In the genomic region with DNA sequence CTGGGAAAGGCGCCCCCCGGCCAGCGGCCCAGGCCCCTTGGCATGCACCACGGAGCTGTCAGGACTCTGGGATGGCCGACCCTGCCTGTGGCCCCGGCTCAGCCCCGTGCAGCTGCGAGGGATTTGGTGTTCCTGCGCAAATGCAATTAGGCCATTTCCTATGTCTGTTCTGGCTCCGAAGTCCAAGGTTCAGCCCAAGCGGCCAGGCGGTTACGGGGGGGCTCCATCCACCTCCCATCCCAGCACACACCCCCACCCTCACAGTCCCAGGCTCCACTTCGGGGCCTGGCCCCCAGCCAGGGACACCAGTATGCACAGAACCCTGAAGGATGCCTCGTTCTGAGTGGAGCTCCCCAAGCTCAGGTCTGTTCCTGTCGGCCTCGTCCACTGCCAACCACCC, we compare ENCODE assay signal across 7 cellular contexts.
DNase-seq lines count a peak whose midpoint lies in the region; ATAC-seq, FAIRE-seq and TF ChIP-seq lines count a peak whose summit lies in the region.
"Not testable (repeated sequence)": the region's sequence is repeated elsewhere in the genome, so short reads cannot be mapped to it uniquely, and the experiment has no call there.

No MANE protein-coding gene starts in this region.

- TF ChIP-seq POLR2A in HepG2 (IDR thresholded peaks at IDR 0.05; ENCODE audit: insufficient read depth in 1 of 2, low read depth in 2 of 2, low read length in 2 of 2) = not testable (repeated sequence)

- not testable (repeated sequence) for TF ChIP-seq EP300 in HepG2 (IDR thresholded peaks at IDR 0.05; ENCODE audit: low read depth in 2 of 2, low read length in 2 of 2); HepG2 (CRISPR knock-in tag; IDR thresholded peaks at IDR 0.05; ENCODE audit: borderline replicate concordance)

- in situ Hi-C loops in HepG2 (cut with HindIII; ENCODE audit: extremely low pct_ligation_motif_present, low pct_unique_long_range_greater_than_20kb) = not testable (repeated sequence)

- no CpG with 5 or more reads among the region's 17 CpGs for WGBS in HepG2 (ENCODE audit: low lambda C conversion rate)

- ATAC-seq in HepG2 = not testable (repeated sequence)

- not testable (repeated sequence) for H3K36me3 ChIP-seq in HepG2 (replicated peaks in 1 of 2; ENCODE audit: control insufficient read depth in 1 of 2, insufficient read depth in 2 of 2, low read length in 2 of 2)

- not testable (repeated sequence) for H3K27ac ChIP-seq in HepG2 (ENCODE audit: extremely low read length, insufficient read depth, low read length)

- H3K79me2 ChIP-seq in HepG2 (ENCODE audit: insufficient read depth, low read length) = not testable (repeated sequence)

- H2AFZ ChIP-seq in HepG2 (ENCODE audit: low read length) = not testable (repeated sequence)

- not testable (repeated sequence) for FAIRE-seq in HepG2 (lab: Jason Lieb, UNC)

- TF ChIP-seq RAD21 in HepG2 (CRISPR knock-in tag; IDR thresholded peaks at IDR 0.05) = not testable (repeated sequence)

- H3K4me2 ChIP-seq in HepG2 (ENCODE audit: low read depth, low read length) = not testable (repeated sequence)

- not testable (repeated sequence) for H4K20me1 ChIP-seq in HepG2 (ENCODE audit: insufficient read depth, low read length)

- not testable (repeated sequence) for H3K9ac ChIP-seq in HepG2 (ENCODE audit: insufficient read depth, low read depth, low read length)

- TF ChIP-seq CTCF in fibroblast of mammary gland (conservative IDR thresholded peaks at IDR 0.05; ENCODE audit: control insufficient read depth, insufficient read depth, low read depth, low read length); HepG2 (CRISPR knock-in tag; IDR thresholded peaks at IDR 0.05): not testable (repeated sequence)

- H3K27me3 ChIP-seq in HepG2 (ENCODE audit: control insufficient read depth in 1 of 2, insufficient read depth in 2 of 2, low read length in 2 of 2) = not testable (repeated sequence)

- CTCF ChIA-PET in HepG2 (lab: Yijun Ruan, JAX; ENCODE audit: low intra/inter-chr PET ratio, low total read pairs) = not testable (repeated sequence)

- DNase-seq in Daoy (ENCODE audit: low read depth) (peak; percentile 34), LHCN-M2 (ENCODE audit: low read depth) (peak; percentile 47), brain pericyte (ENCODE audit: low read depth, low spot score) (peak; percentile 54), fibroblast of mammary gland (ENCODE audit: low read depth) (peak; percentile 73), cardiac septum (ENCODE audit: low spot score) (peak; percentile 71), HepG2 (ENCODE audit: low spot score) (peak; percentile 59), skeletal muscle cell (ENCODE audit: low read depth) (peak; percentile 48)

- not testable (repeated sequence) for H3K4me3 ChIP-seq in fibroblast of mammary gland (ENCODE audit: control insufficient read depth, low read depth, low read length); HepG2 (replicated peaks in 1 of 3; ENCODE audit: insufficient read depth in 1 of 3, low read depth in 2 of 3, low read length in 3 of 3); skeletal muscle cell (ENCODE audit: low read depth, low read length)

- not testable (repeated sequence) for BruUV-seq in HepG2 (replicated peaks; lab: Mats Ljungman, UMichigan)

- intact Hi-C loops in cardiac septum (cut with DNase I); HepG2 (cut with micrococcal nuclease; ENCODE audit: unreplicated experiment): not testable (repeated sequence)

- H3K4me1 ChIP-seq in HepG2 (ENCODE audit: insufficient read depth, low read length) = not testable (repeated sequence)

- H3K9me3 ChIP-seq in HepG2 (ENCODE audit: low read length) = not testable (repeated sequence)

- POLR2A ChIA-PET in HepG2 (lab: Yijun Ruan, JAX) = not testable (repeated sequence)

TF ChIP-seq in HepG2, 621 proteins besides CTCF, POLR2A, EP300 and RAD21:
- TF ChIP-seq, protein P1, sequence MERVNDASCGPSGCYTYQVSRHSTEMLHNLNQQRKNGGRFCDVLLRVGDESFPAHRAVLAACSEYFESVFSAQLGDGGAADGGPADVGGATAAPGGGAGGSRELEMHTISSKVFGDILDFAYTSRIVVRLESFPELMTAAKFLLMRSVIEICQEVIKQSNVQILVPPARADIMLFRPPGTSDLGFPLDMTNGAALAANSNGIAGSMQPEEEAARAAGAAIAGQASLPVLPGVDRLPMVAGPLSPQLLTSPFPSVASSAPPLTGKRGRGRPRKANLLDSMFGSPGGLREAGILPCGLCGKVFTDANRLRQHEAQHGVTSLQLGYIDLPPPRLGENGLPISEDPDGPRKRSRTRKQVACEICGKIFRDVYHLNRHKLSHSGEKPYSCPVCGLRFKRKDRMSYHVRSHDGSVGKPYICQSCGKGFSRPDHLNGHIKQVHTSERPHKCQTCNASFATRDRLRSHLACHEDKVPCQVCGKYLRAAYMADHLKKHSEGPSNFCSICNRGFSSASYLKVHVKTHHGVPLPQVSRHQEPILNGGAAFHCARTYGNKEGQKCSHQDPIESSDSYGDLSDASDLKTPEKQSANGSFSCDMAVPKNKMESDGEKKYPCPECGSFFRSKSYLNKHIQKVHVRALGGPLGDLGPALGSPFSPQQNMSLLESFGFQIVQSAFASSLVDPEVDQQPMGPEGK (CRISPR knock-in tag; IDR thresholded peaks at IDR 0.05) = peak; percentile 91
- TF ChIP-seq KDM6A (CRISPR knock-in tag; IDR thresholded peaks at IDR 0.05; ENCODE audit: low read depth) (0 out of 2 replicates have a peak, but pooled peaks have one; percentile 37), HOXA3 (CRISPR knock-in tag; IDR thresholded peaks at IDR 0.05) (0 out of 2 replicates have a peak, but pooled peaks have one; percentile 17), HNF4A (CRISPR knock-in tag; IDR thresholded peaks at IDR 0.05) (peak; percentile 65), ZNF143 (CRISPR knock-in tag; IDR thresholded peaks at IDR 0.05) (0 out of 2 replicates have a peak, but pooled peaks have one; percentile 28), RARA (CRISPR knock-in tag; IDR thresholded peaks at IDR 0.05) (0 out of 2 replicates have a peak, but pooled peaks have one; percentile 23), FOSL2 (CRISPR knock-in tag; IDR thresholded peaks at IDR 0.05) (peak; percentile 61), MED1 (CRISPR knock-in tag; IDR thresholded peaks at IDR 0.05) (peak; percentile 33; the same call in 1 of the 2 replicates), SAP130 (CRISPR knock-in tag; IDR thresholded peaks at IDR 0.05; ENCODE audit: low read depth) (peak; percentile 38; the same call in 1 of the 2 replicates), HNF4G (IDR thresholded peaks at IDR 0.05; ENCODE audit: borderline replicate concordance, low read depth, low read length) (0 out of 2 replicates have a peak, but pooled peaks have one; percentile 8), CEBPG (CRISPR knock-in tag; IDR thresholded peaks at IDR 0.05) (0 out of 2 replicates have a peak, but pooled peaks have one; percentile 11), GABPB1 (CRISPR knock-in tag; IDR thresholded peaks at IDR 0.05) (peak; percentile 38; the same call in 1 of the 2 replicates)
- not testable (repeated sequence) for TF ChIP-seq HNF4G (CRISPR knock-in tag; IDR thresholded peaks at IDR 0.05; ENCODE audit: borderline replicate concordance, low read depth)
- TF ChIP-seq, protein P2, sequence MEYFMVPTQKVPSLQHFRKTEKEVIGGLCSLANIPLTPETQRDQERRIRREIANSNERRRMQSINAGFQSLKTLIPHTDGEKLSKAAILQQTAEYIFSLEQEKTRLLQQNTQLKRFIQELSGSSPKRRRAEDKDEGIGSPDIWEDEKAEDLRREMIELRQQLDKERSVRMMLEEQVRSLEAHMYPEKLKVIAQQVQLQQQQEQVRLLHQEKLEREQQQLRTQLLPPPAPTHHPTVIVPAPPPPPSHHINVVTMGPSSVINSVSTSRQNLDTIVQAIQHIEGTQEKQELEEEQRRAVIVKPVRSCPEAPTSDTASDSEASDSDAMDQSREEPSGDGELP (IDR thresholded peaks at IDR 0.05; ENCODE audit: borderline replicate concordance, low read depth) = peak; percentile 31; the same call in 1 of the 2 replicates
- TF ChIP-seq, protein P3, sequence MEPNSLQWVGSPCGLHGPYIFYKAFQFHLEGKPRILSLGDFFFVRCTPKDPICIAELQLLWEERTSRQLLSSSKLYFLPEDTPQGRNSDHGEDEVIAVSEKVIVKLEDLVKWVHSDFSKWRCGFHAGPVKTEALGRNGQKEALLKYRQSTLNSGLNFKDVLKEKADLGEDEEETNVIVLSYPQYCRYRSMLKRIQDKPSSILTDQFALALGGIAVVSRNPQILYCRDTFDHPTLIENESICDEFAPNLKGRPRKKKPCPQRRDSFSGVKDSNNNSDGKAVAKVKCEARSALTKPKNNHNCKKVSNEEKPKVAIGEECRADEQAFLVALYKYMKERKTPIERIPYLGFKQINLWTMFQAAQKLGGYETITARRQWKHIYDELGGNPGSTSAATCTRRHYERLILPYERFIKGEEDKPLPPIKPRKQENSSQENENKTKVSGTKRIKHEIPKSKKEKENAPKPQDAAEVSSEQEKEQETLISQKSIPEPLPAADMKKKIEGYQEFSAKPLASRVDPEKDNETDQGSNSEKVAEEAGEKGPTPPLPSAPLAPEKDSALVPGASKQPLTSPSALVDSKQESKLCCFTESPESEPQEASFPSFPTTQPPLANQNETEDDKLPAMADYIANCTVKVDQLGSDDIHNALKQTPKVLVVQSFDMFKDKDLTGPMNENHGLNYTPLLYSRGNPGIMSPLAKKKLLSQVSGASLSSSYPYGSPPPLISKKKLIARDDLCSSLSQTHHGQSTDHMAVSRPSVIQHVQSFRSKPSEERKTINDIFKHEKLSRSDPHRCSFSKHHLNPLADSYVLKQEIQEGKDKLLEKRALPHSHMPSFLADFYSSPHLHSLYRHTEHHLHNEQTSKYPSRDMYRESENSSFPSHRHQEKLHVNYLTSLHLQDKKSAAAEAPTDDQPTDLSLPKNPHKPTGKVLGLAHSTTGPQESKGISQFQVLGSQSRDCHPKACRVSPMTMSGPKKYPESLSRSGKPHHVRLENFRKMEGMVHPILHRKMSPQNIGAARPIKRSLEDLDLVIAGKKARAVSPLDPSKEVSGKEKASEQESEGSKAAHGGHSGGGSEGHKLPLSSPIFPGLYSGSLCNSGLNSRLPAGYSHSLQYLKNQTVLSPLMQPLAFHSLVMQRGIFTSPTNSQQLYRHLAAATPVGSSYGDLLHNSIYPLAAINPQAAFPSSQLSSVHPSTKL (CRISPR knock-in tag; IDR thresholded peaks at IDR 0.05) = 0 out of 2 replicates have a peak, but pooled peaks have one; percentile 37
